In genomic region chr7:20193242-20193777, GRCh38 we compare ENCODE assay signal across 11 cellular contexts. TPM values are rescaled to one million over a fixed set of nuclear protein-coding genes. Genes with fewer than 3 reads are reported as not detected.
A peak's percentile ranks its signal among the peaks of the same experiment; 100 is the strongest.
DNase-seq lines count a peak whose midpoint lies in the region; ATAC-seq and TF ChIP-seq lines count a peak whose summit lies in the region.
"Had no signal": no experiment of that assay in that cellular context is flagged by ENCODE, and none has a peak within 500 bp of the region (broad histone marks: within the 10 kb centered on the region; RNA-seq: fewer than 3 reads in every experiment).

No MANE protein-coding gene starts in this region.

- POLR2A ChIA-PET in HEK293T (lab: Yijun Ruan, JAX): no interaction called here

- DNase-seq in HCEC 1CT: peak; percentile 22
- no peak for DNase-seq in lower lobe of right lung
- DNase-seq in HEK293T (ENCODE audit: extremely low spot score): no peak
- no peak for DNase-seq in activated CD4-positive, alpha-beta T cell treated with anti-CD3 and anti-CD28 coated beads, Interleukin-2, amount 50 U/mL, for 48 hours
- DNase-seq in NCI-H2029 treated with DMSO at 0.1 percent for 48 hours (lab: John Stamatoyannopoulos, UW): no peak
- DNase-seq in left colon: no peak
- DNase-seq: activated CD8-positive, alpha-beta T cell treated with anti-CD3 and anti-CD28 coated beads, Interleukin-2, amount 10 ng/mL, durations not matched to agents 7 days and 5 days; glutamatergic neuron; natural killer cell had no signal

- peak overlapping the region; percentile 9 for H3K27ac ChIP-seq in lower lobe of right lung

- CTCF ChIA-PET in HEK293T (lab: Yijun Ruan, JAX): no interaction called here

- no peak overlapping the region for H3K4me3 ChIP-seq in lower lobe of right lung

- peaks cover 13% of the 10 kb centered on the region for H3K4me1 ChIP-seq in lower lobe of right lung

- ATAC-seq in GM18870 (IDR thresholded peaks at IDR 0.05; ENCODE audit: unreplicated experiment) (peak; percentile 72), HG03460 (IDR thresholded peaks at IDR 0.05; ENCODE audit: unreplicated experiment) (peak; percentile 76), lower lobe of right lung (no peak), left colon (no peak)
- ATAC-seq: activated CD8-positive, alpha-beta T cell treated with anti-CD3 and anti-CD28 coated beads, Interleukin-2, amount 10 ng/mL, durations not matched to agents 7 days and 5 days; natural killer cell had no signal

- intact Hi-C loops in lower lobe of right lung (cut with DNase I) (no loop called here), left colon (cut with DNase I, micrococcal nuclease) (no loop called here)

- H3K9me3 ChIP-seq in lower lobe of right lung: no peaks in the 10 kb centered on the region

- H3K27me3 ChIP-seq in lower lobe of right lung (ENCODE audit: low read depth): no peaks in the 10 kb centered on the region

- no peak for TF ChIP-seq CTCF in lower lobe of right lung (IDR thresholded peaks at IDR 0.05)

- H3K36me3 ChIP-seq in lower lobe of right lung: no peaks in the 10 kb centered on the region

TF ChIP-seq in HEK293T, 16 proteins besides CTCF, POLR2A, EP300 and RAD21:
- TF ChIP-seq PKNOX1 (IDR thresholded peaks at IDR 0.05) (no peak), SUZ12 (IDR thresholded peaks at IDR 0.05) (no peak), NFRKB (IDR thresholded peaks at IDR 0.05) (no peak), FOXM1 (IDR thresholded peaks at IDR 0.05; ENCODE audit: borderline replicate concordance) (no peak)

RNA-seq across cellular contexts. Expression of gene MACC1, which starts 23.9 kb away (rescaled TPM):
- total RNA-seq in lower lobe of right lung (24.7 TPM), left colon (1 to 10 TPM; 8.9 to 9.7 TPM)

Comparison
In these comparisons a context has a peak if more than half of its experiments do, and no peak if none do; other contexts are left out.
1. ATAC-seq: peak in GM18870 (single experiment) and HG03460 (single experiment); none in lower lobe of right lung (0 of 2) and left colon (single experiment).